Comparison of ENCODE assay signal across 8 cellular contexts in the genomic region with DNA sequence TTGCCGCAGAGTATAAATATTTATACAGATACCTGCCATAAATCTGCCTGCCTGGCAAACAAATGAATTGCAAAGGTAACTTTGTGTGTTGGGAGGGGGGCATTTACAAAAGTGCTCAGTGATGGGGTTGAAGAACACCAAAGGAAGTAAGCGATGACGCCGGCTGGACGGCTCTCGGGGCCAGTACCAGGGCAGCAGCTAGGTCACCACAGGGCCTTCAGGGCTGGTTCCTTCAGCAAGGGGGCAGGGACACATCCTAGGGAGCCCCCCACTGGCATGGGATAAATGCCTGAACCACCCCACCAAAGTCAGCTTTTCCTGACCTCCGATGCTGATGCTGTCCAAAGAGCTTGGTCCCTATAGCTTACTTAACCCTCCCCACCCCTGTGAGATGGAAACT.
"Had no signal": no experiment of that assay in that cellular context is flagged by ENCODE, and none has a peak within 500 bp of the region (broad histone marks: within the 10 kb centered on the region; RNA-seq: fewer than 3 reads in every experiment).

No MANE protein-coding gene starts in this region.

- ATAC-seq: HCT116, HepG2 had no signal

- H3K27ac ChIP-seq: GM23248, HL-60 had no signal

- H2AFZ ChIP-seq: GM23248 had no signal

- H3K9me3 ChIP-seq: HAP-1 had no signal

- H3K4me3 ChIP-seq: GM23248, HAP-1 had no signal

- H3K4me1 ChIP-seq: HAP-1 had no signal

- H3K36me3 ChIP-seq: HAP-1 had no signal

- DNase-seq: GM23248, GOT3, H7, HFFc6 had no signal
